14 cellular contexts compared by ENCODE assay signal in the genomic region with DNA sequence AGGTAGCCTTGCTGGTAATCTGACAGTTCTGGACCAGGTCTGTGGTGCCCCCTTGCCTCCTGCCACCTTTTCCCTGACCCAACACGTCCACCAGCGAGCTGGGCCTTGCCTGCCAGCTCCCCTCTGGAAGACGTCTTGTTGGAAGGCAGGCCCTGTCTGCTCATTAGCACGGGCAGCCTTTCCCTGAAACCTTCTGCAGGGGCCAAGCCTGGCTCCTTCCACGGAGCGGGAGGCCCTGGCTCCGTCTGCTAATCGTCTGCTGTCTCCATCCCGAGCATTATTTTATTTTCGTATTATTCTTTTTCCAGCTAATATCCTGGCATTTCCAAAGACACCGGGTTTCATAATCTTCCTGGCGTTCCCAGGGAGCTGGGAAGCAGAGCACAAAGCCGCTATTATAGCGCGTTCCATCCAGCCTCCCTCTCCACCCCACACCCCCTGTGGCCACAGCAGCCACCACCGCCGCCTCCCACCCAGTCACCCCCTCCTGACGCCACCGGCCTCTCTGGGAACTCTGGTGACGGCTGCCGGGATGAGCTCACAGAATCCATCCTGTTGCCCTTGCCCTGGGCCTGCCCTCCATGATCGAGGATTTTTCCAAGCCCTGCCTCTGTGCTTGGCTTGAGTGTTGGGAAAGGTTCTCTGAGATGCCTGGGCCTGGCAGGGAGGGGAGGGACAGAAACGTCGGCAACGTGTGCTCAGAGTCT.
DNase-seq lines count a peak whose midpoint lies in the region; ATAC-seq and TF ChIP-seq lines count a peak whose summit lies in the region.
"Had no signal": no experiment of that assay in that cellular context is flagged by ENCODE, and none has a peak within 500 bp of the region (broad histone marks: within the 10 kb centered on the region; RNA-seq: fewer than 3 reads in every experiment).

No MANE protein-coding gene starts in this region.

- no peak overlapping the region for H3K4me3 Mint-ChIP-seq in effector memory CD8-positive, alpha-beta T cell
- H3K4me3 Mint-ChIP-seq in activated T-helper 1 cell treated with anti-CD3 and anti-CD28 coated beads, Interleukin-12 subunit alpha, Interleukin-12 subunit beta, Interleukin-2, Interleukin-4 antibody, amounts not matched to agents 30 ng/mL and 10 ng/mL and 1 ng/mL, durations not matched to agents 14 hours and 24 hours and 36 hours, result no peak overlapping the region
- no peak overlapping the region for H3K4me3 Mint-ChIP-seq in Caco-2 (ENCODE audit: unreplicated experiment)
- H3K4me3 Mint-ChIP-seq: activated CD4-positive, alpha-beta T cell treated with anti-CD3 and anti-CD28 coated beads for 36 hours; dendritic cell treated with granulocyte-macrophage colony-stimulating factor and Interleukin-4, amounts not matched to agents 40 ng/mL and 50 ng/mL, for 4 days; naive thymus-derived CD8-positive, alpha-beta T cell; stimulated activated naive B cell treated with anti-CD40 and anti-IgM and Interleukin-4, amounts not matched to agents 10 μg/mL and 1 μg/mL and 100 μg/mL, for 72 hours had no signal

- CTCF ChIA-PET in Caco-2 (lab: Charles Lee), result no interaction called here

- H3K4me1 Mint-ChIP-seq in effector memory CD8-positive, alpha-beta T cell (ENCODE audit: low read depth in 2 of 2), result no peaks in the 10 kb centered on the region
- H3K4me1 Mint-ChIP-seq in activated T-helper 1 cell treated with anti-CD3 and anti-CD28 coated beads, Interleukin-12 subunit alpha, Interleukin-12 subunit beta, Interleukin-2, Interleukin-4 antibody, amounts not matched to agents 30 ng/mL and 10 ng/mL and 1 ng/mL, durations not matched to agents 14 hours and 24 hours and 36 hours (ENCODE audit: low read depth), result no peaks in the 10 kb centered on the region
- H3K4me1 Mint-ChIP-seq in Caco-2 (ENCODE audit: low read depth, unreplicated experiment), result no peaks in the 10 kb centered on the region
- H3K4me1 Mint-ChIP-seq: activated CD4-positive, alpha-beta T cell treated with anti-CD3 and anti-CD28 coated beads for 36 hours; naive thymus-derived CD8-positive, alpha-beta T cell; stimulated activated naive B cell treated with anti-CD40 and anti-IgM and Interleukin-4, amounts not matched to agents 10 μg/mL and 1 μg/mL and 100 μg/mL, for 72 hours had no signal

- H3K4me1 ChIP-seq in rectal smooth muscle tissue (ENCODE audit: control insufficient read depth, insufficient read depth, low read length) (no peaks in the 10 kb centered on the region), Caco-2 (no peaks in the 10 kb centered on the region)

- H3K27me3 ChIP-seq in rectal smooth muscle tissue (ENCODE audit: control insufficient read depth, insufficient read depth, low read length) (no peaks in the 10 kb centered on the region), Caco-2 (replicated peaks; ENCODE audit: control insufficient read depth, insufficient read depth, low read length) (no peaks in the 10 kb centered on the region)

- intact Hi-C loops in activated T-helper 1 cell treated with anti-CD3 and anti-CD28 coated beads, Interleukin-12 subunit alpha, Interleukin-12 subunit beta, Interleukin-2, Interleukin-4 antibody, amounts not matched to agents 30 ng/mL and 10 ng/mL and 1 ng/mL, durations not matched to agents 14 hours and 24 hours and 36 hours (cut with micrococcal nuclease), result no loop called here
- intact Hi-C loops in Caco-2 (cut with micrococcal nuclease; ENCODE audit: unreplicated experiment), result no loop called here

- H3K9ac ChIP-seq in rectal smooth muscle tissue (ENCODE audit: low read length), result no peak overlapping the region

- no peak for TF ChIP-seq CTCF in Caco-2 (IDR thresholded peaks at IDR 0.05; ENCODE audit: insufficient read depth in 1 of 2, low read depth in 1 of 2, low read length in 1 of 2, severe bottlenecking in 1 of 2, unreplicated experiment in 1 of 2)

- DNase-seq in AG20443 (ENCODE audit: low spot score) (peak; percentile 90), hepatic stellate cell (ENCODE audit: low spot score) (peak; percentile 90), T-helper 1 cell (no peak), Caco-2 (no peak)
- DNase-seq in effector memory CD8-positive, alpha-beta T cell, result no peak
- no peak for DNase-seq in activated T-helper 1 cell treated with anti-CD3 and anti-CD28 coated beads, Interleukin-12 subunit alpha, Interleukin-12 subunit beta, Interleukin-2, Interleukin-4 antibody, amounts not matched to agents 30 ng/mL and 10 ng/mL and 1 ng/mL, durations not matched to agents 14 hours and 24 hours and 36 hours (ENCODE audit: low spot score)
- DNase-seq: activated CD4-positive, alpha-beta T cell treated with anti-CD3 and anti-CD28 coated beads for 36 hours; activated effector memory CD4-positive, alpha-beta T cell treated with anti-CD3 and anti-CD28 coated beads, Interleukin-2, amount 50 U/mL, for 16 hours; naive thymus-derived CD8-positive, alpha-beta T cell; stimulated activated naive B cell treated with anti-CD40 and anti-IgM and Interleukin-4, amounts not matched to agents 10 μg/mL and 1 μg/mL and 100 μg/mL, for 72 hours had no signal

- H3K4me3 ChIP-seq in rectal smooth muscle tissue (ENCODE audit: low read length), result no peak overlapping the region
- no peak overlapping the region for H3K4me3 ChIP-seq in Caco-2 (ENCODE audit: low read depth, low read length)

- H3K36me3 ChIP-seq in rectal smooth muscle tissue (ENCODE audit: control insufficient read depth, insufficient read depth, low read length) (no peaks in the 10 kb centered on the region), Caco-2 (ENCODE audit: control insufficient read depth, insufficient read depth, low read length) (no peaks in the 10 kb centered on the region)

- peak overlapping the region; percentile 98 for H3K27ac ChIP-seq in cingulate gyrus (ENCODE audit: low read depth, low read length)
- peak overlapping the region; percentile 61 for H3K27ac ChIP-seq in rectal smooth muscle tissue (ENCODE audit: low read depth, low read length)

- no peaks in the 10 kb centered on the region for H3K9me3 ChIP-seq in Caco-2

- H3K27me3 Mint-ChIP-seq in effector memory CD8-positive, alpha-beta T cell, result peaks cover 0 to 10% of the 10 kb centered on the region in 2 donors
- no peaks in the 10 kb centered on the region for H3K27me3 Mint-ChIP-seq in activated T-helper 1 cell treated with anti-CD3 and anti-CD28 coated beads, Interleukin-12 subunit alpha, Interleukin-12 subunit beta, Interleukin-2, Interleukin-4 antibody, amounts not matched to agents 30 ng/mL and 10 ng/mL and 1 ng/mL, durations not matched to agents 14 hours and 24 hours and 36 hours (ENCODE audit: insufficient read depth)
- H3K27me3 Mint-ChIP-seq in Caco-2 (ENCODE audit: insufficient read depth, unreplicated experiment), result no peaks in the 10 kb centered on the region
- H3K27me3 Mint-ChIP-seq: activated CD4-positive, alpha-beta T cell treated with anti-CD3 and anti-CD28 coated beads for 36 hours; dendritic cell treated with granulocyte-macrophage colony-stimulating factor and Interleukin-4, amounts not matched to agents 40 ng/mL and 50 ng/mL, for 4 days had no signal

- POLR2A ChIA-PET in Caco-2 (lab: Charles Lee), result no interaction called here

- ATAC-seq in effector memory CD8-positive, alpha-beta T cell (replicated peaks), result no peak
- ATAC-seq: activated CD4-positive, alpha-beta T cell treated with anti-CD3 and anti-CD28 coated beads for 36 hours; naive thymus-derived CD8-positive, alpha-beta T cell; SK-N-SH treated with all-trans-retinoic acid at 6 μM for 48 hours; stimulated activated naive B cell treated with anti-CD40 and anti-IgM and Interleukin-4, amounts not matched to agents 10 μg/mL and 1 μg/mL and 100 μg/mL, for 72 hours had no signal

- H3K9me3 Mint-ChIP-seq in effector memory CD8-positive, alpha-beta T cell, result no peaks in the 10 kb centered on the region
- no peaks in the 10 kb centered on the region for H3K9me3 Mint-ChIP-seq in activated T-helper 1 cell treated with anti-CD3 and anti-CD28 coated beads, Interleukin-12 subunit alpha, Interleukin-12 subunit beta, Interleukin-2, Interleukin-4 antibody, amounts not matched to agents 30 ng/mL and 10 ng/mL and 1 ng/mL, durations not matched to agents 14 hours and 24 hours and 36 hours
- no peaks in the 10 kb centered on the region for H3K9me3 Mint-ChIP-seq in Caco-2 (ENCODE audit: unreplicated experiment)
- H3K9me3 Mint-ChIP-seq: dendritic cell treated with granulocyte-macrophage colony-stimulating factor and Interleukin-4, amounts not matched to agents 40 ng/mL and 50 ng/mL, for 4 days; naive thymus-derived CD8-positive, alpha-beta T cell; stimulated activated naive B cell treated with anti-CD40 and anti-IgM and Interleukin-4, amounts not matched to agents 10 μg/mL and 1 μg/mL and 100 μg/mL, for 72 hours had no signal

- BruUV-seq in Caco-2 (replicated peaks; lab: Mats Ljungman, UMichigan), result no TSS peak

- peaks cover 2% of the 10 kb centered on the region for H3K36me3 Mint-ChIP-seq in effector memory CD8-positive, alpha-beta T cell (ENCODE audit: insufficient read depth)
- H3K36me3 Mint-ChIP-seq in activated T-helper 1 cell treated with anti-CD3 and anti-CD28 coated beads, Interleukin-12 subunit alpha, Interleukin-12 subunit beta, Interleukin-2, Interleukin-4 antibody, amounts not matched to agents 30 ng/mL and 10 ng/mL and 1 ng/mL, durations not matched to agents 14 hours and 24 hours and 36 hours (ENCODE audit: low read depth), result no peaks in the 10 kb centered on the region
- no peaks in the 10 kb centered on the region for H3K36me3 Mint-ChIP-seq in Caco-2 (ENCODE audit: insufficient read depth, unreplicated experiment)
- H3K36me3 Mint-ChIP-seq: naive thymus-derived CD8-positive, alpha-beta T cell; stimulated activated naive B cell treated with anti-CD40 and anti-IgM and Interleukin-4, amounts not matched to agents 10 μg/mL and 1 μg/mL and 100 μg/mL, for 72 hours had no signal

- H3K27ac Mint-ChIP-seq in effector memory CD8-positive, alpha-beta T cell, result no peak overlapping the region
- H3K27ac Mint-ChIP-seq in activated T-helper 1 cell treated with anti-CD3 and anti-CD28 coated beads, Interleukin-12 subunit alpha, Interleukin-12 subunit beta, Interleukin-2, Interleukin-4 antibody, amounts not matched to agents 30 ng/mL and 10 ng/mL and 1 ng/mL, durations not matched to agents 14 hours and 24 hours and 36 hours, result no peak overlapping the region
- no peak overlapping the region for H3K27ac Mint-ChIP-seq in Caco-2 (ENCODE audit: unreplicated experiment)
- H3K27ac Mint-ChIP-seq: activated CD4-positive, alpha-beta T cell treated with anti-CD3 and anti-CD28 coated beads for 36 hours; dendritic cell treated with granulocyte-macrophage colony-stimulating factor and Interleukin-4, amounts not matched to agents 40 ng/mL and 50 ng/mL, for 4 days; stimulated activated naive B cell treated with anti-CD40 and anti-IgM and Interleukin-4, amounts not matched to agents 10 μg/mL and 1 μg/mL and 100 μg/mL, for 72 hours had no signal

Comparison
In these comparisons a context has a peak if more than half of its experiments do, and no peak if none do; other contexts are left out.
1. DNase-seq: peak in AG20443 (single experiment) and hepatic stellate cell (single experiment); none in effector memory CD8-positive, alpha-beta T cell (0 of 3), T-helper 1 cell (0 of 5), activated T-helper 1 cell treated with anti-CD3 and anti-CD28 coated beads, Interleukin-12 subunit alpha, Interleukin-12 subunit beta, Interleukin-2, Interleukin-4 antibody, amounts not matched to agents 30 ng/mL and 10 ng/mL and 1 ng/mL, durations not matched to agents 14 hours and 24 hours and 36 hours (single experiment) and Caco-2 (0 of 2).